ENCODE assay signal across 8 cellular contexts in genomic region chr14:73491256-73491976, GRCh38. TPM values are rescaled to one million over a fixed set of nuclear protein-coding genes. Genes with fewer than 3 reads are reported as not detected.
DNase-seq lines count a peak whose midpoint lies in the region; TF ChIP-seq lines count a peak whose summit lies in the region.

No MANE protein-coding gene starts in this region.

- H4K20me1 ChIP-seq in GM23248 (ENCODE audit: insufficient read depth) = 0 out of 2 replicates have a peak, but pooled peaks cover 4% of the 10 kb centered on the region
- peaks cover 38% of the 10 kb centered on the region for H4K20me1 ChIP-seq in Loucy (ENCODE audit: insufficient read depth, low read length, poor library complexity, severe bottlenecking)

- intact Hi-C loops in ascending aorta (cut with DNase I) (loop anchor here (2.0 to 5.0 kb wide), 3 partner anchors 33 to 141 kb away; partner anchors contain the start of genes ACOT6 and NUMB), spleen (cut with DNase I; ENCODE audit: low total_unique reads) (loop anchor here (5.0 kb wide), 1 partner anchor 536 kb away; no protein-coding TSS in a partner anchor)

- no peak for TF ChIP-seq POLR2A in spleen (IDR thresholded peaks at IDR 0.05)

- H3K4me1 ChIP-seq in ES-I3 (ENCODE audit: insufficient read depth, low read length) (0 out of 2 replicates have a peak, but pooled peaks cover 6% of the 10 kb centered on the region), GM23248 (ENCODE audit: insufficient read depth) (peaks cover 21% of the 10 kb centered on the region), Loucy (ENCODE audit: insufficient read depth, low read length, poor library complexity, severe bottlenecking) (peaks cover 24% of the 10 kb centered on the region), ascending aorta (peaks cover 8 to 25% of the 10 kb centered on the region in 2 donors), iPS-18a (ENCODE audit: control insufficient read depth, low read depth, low read length) (peaks cover 10% of the 10 kb centered on the region), spleen (peaks cover 23 to 60% (median 37%) of the 10 kb centered on the region in 6 donors)

- H3K36me3 ChIP-seq in ES-I3 (ENCODE audit: insufficient read depth, low read length) (peaks cover 2% of the 10 kb centered on the region; the same call in 1 of the 2 replicates), GM23248 (ENCODE audit: low read depth) (no peaks in the 10 kb centered on the region; the same call in 1 of the 2 replicates), Loucy (ENCODE audit: insufficient read depth, low read length) (no peaks in the 10 kb centered on the region), ascending aorta (peaks cover 0 to 9% of the 10 kb centered on the region in 2 donors), iPS-18a (ENCODE audit: control insufficient read depth, low read depth, low read length) (no peaks in the 10 kb centered on the region), spleen (peaks cover 0 to 22% (median 0%) of the 10 kb centered on the region in 6 donors)

- no peaks in the 10 kb centered on the region for H3K9me3 ChIP-seq in ES-I3 (ENCODE audit: control insufficient read depth, insufficient read depth, low read length)
- no peaks in the 10 kb centered on the region for H3K9me3 ChIP-seq in GM23248 (ENCODE audit: low read depth)
- no peaks in the 10 kb centered on the region for H3K9me3 ChIP-seq in Loucy (ENCODE audit: insufficient read depth, low read depth, low read length)
- H3K9me3 ChIP-seq in ascending aorta = no peaks in the 10 kb centered on the region
- no peaks in the 10 kb centered on the region for H3K9me3 ChIP-seq in iPS-18a (ENCODE audit: control insufficient read depth, low read depth, low read length)
- no peaks in the 10 kb centered on the region for H3K9me3 ChIP-seq in spleen

- 1 to 2% methylated on average over 59 to 85 of the region's 90 CpGs for WGBS in GM23248 (ENCODE audit: low coverage in 1 of 2, low lambda C conversion rate in 2 of 2, missing lambda C conversion rate in 2 of 2), 2 experiments
- WGBS in spleen, 5 donors = 0 to 6% (median 1%) methylated on average over 11 to 90 of the region's 90 CpGs

- peaks cover 33% of the 10 kb centered on the region for H3K79me2 ChIP-seq in GM23248 (ENCODE audit: insufficient read depth)
- H3K79me2 ChIP-seq in Loucy (ENCODE audit: insufficient read depth, low read length) = peaks cover 41% of the 10 kb centered on the region

- H3K4me2 ChIP-seq in GM23248 (ENCODE audit: unreplicated experiment) (peak overlapping the region; percentile 78), Loucy (ENCODE audit: low read depth, low read length, poor library complexity, severe bottlenecking) (peak overlapping the region; percentile 98)

- H3K27me3 ChIP-seq in GM23248 (replicated peaks; ENCODE audit: insufficient read depth) (no peaks in the 10 kb centered on the region), Loucy (ENCODE audit: insufficient read depth, low read length, poor library complexity, severe bottlenecking) (no peaks in the 10 kb centered on the region), ascending aorta (no peaks in the 10 kb centered on the region), iPS-18a (ENCODE audit: control insufficient read depth, insufficient read depth, low read length) (peaks cover 6% of the 10 kb centered on the region), spleen (replicated peaks in 1 of 7) (no peaks in the 10 kb centered on the region)

- H3K4me3 ChIP-seq in GM23248 (peak overlapping the region; percentile 82), Loucy (ENCODE audit: low read length, poor library complexity, severe bottlenecking) (peak overlapping the region; percentile 97), ascending aorta (peak overlapping the region; percentile 77 to 87), iPS-18a (ENCODE audit: low read length) (peak overlapping the region; percentile 78), spleen (peak overlapping the region; percentile 85 to 99 (median 92))

- peak overlapping the region; percentile 64 for H3K27ac ChIP-seq in GM23248
- H3K27ac ChIP-seq in ascending aorta = peak overlapping the region; percentile 71 to 78
- H3K27ac ChIP-seq in iPS-18a (ENCODE audit: low read length) = no peak overlapping the region
- peak overlapping the region; percentile 84 to 93 (median 90) for H3K27ac ChIP-seq in spleen

- TF ChIP-seq CTCF in Loucy (conservative IDR thresholded peaks at IDR 0.05; ENCODE audit: low read length) (no peak), ascending aorta (IDR thresholded peaks at IDR 0.05) (no peak), spleen (IDR thresholded peaks at IDR 0.05 in 8 of 11, conservative IDR thresholded peaks at IDR 0.05 in 3 of 11) (no peak)

- H3K9me2 ChIP-seq in GM23248 (ENCODE audit: insufficient read depth) (no peaks in the 10 kb centered on the region), Loucy (replicated peaks; ENCODE audit: low read depth, low read length) (no peaks in the 10 kb centered on the region)

- DNase-seq in GM23248 (peak; percentile 86), T-helper 1 cell (peak; percentile 49 to 78 (median 61)), ascending aorta (ENCODE audit: low spot score in 2 of 2) (peak in 1 of 2 donors; percentile 72), spleen (peak; percentile 89), midbrain (lab: John Stamatoyannopoulos, UW) (no peak)

- peak overlapping the region; percentile 80 for H3K9ac ChIP-seq in ES-I3 (ENCODE audit: low read depth, low read length)
- H3K9ac ChIP-seq in GM23248 = peak overlapping the region; percentile 84
- H3K9ac ChIP-seq in Loucy (ENCODE audit: low read depth, low read length, poor library complexity, severe bottlenecking) = peak overlapping the region; percentile 84
- H3K9ac ChIP-seq in iPS-18a (ENCODE audit: low read length) = peak overlapping the region; percentile 60

- H2AFZ ChIP-seq in GM23248 (peak overlapping the region; percentile 85), Loucy (ENCODE audit: low read length) (peak overlapping the region; percentile 97)

- H3F3A ChIP-seq in GM23248 (ENCODE audit: insufficient read depth) (peaks cover 6% of the 10 kb centered on the region; the same call in 1 of the 2 replicates), Loucy (ENCODE audit: low read depth) (no peaks in the 10 kb centered on the region)

- in situ Hi-C loops in GM23248 (cut with MboI) = no loop called here

RNA-seq across cellular contexts. Expression of gene RIOX1, which starts 0.7 kb away (rescaled TPM):
- total RNA-seq in GM23248 (2014; rRNA removed; shearing (Covaris generic)) = 16.6 and 20.4 TPM in 2 replicates
- 7.9 and 8.1 TPM in 2 replicates for polyA plus RNA-seq in GM23248 (2016; fragmentation: Nextera tagmentation; extraction: Ambion mirVana)
- 9.5 TPM for total RNA-seq in ascending aorta
- total RNA-seq in spleen = 10 to 100 TPM; 11.6 to 19.2 (median 13.8) TPM
- 10 to 100 TPM in 1 of 3 donors, 1 to 10 TPM in 2; 6.4 to 10.0 (median 7.3) TPM for polyA plus RNA-seq in spleen

RNA-seq across cellular contexts. Expression of gene NUMB, which starts 33.1 kb away (rescaled TPM):
- 64.8 and 101 TPM in 2 replicates for total RNA-seq in GM23248 (2014; rRNA removed; shearing (Covaris generic))
- polyA plus RNA-seq in GM23248 (2016; fragmentation: Nextera tagmentation; extraction: Ambion mirVana) = 130 and 142 TPM in 2 replicates
- 20.1 TPM for total RNA-seq in ascending aorta
- total RNA-seq in spleen = 100 to 1,000 TPM in 4 of 7 donors, 10 to 100 TPM in 3; 78.0 to 165 (median 103) TPM
- polyA plus RNA-seq in spleen = 10 to 100 TPM; 19.8 to 30.7 (median 27.5) TPM

RNA-seq across cellular contexts. Expression of gene ACOT1, which starts 45.5 kb away (rescaled TPM):
- 5.7 and 10.7 TPM in 2 replicates for total RNA-seq in GM23248 (2014; rRNA removed; shearing (Covaris generic))
- 9.7 and 12.4 TPM in 2 replicates for polyA plus RNA-seq in GM23248 (2016; fragmentation: Nextera tagmentation; extraction: Ambion mirVana)
- 8.7 TPM for total RNA-seq in ascending aorta
- 1 to 10 TPM in 4 of 7 donors, under 1 TPM in 3; 0.63 to 3.7 (median 2.1) TPM for total RNA-seq in spleen
- polyA plus RNA-seq in spleen = 1 to 10 TPM; 1.6 to 3.5 (median 3.3) TPM
